1 cellular context compared by ENCODE assay signal in genomic region chr2:112482309-112483046, GRCh38.
TF ChIP-seq lines count a peak whose summit lies in the region.

No MANE protein-coding gene starts in this region.

TF ChIP-seq in HepG2, 621 proteins besides CTCF, POLR2A, EP300 and RAD21 (continued from another document):
- TF ChIP-seq THRA (CRISPR knock-in tag; IDR thresholded peaks at IDR 0.05; ENCODE audit: borderline replicate concordance) (no peak), TBX2 (CRISPR knock-in tag; IDR thresholded peaks at IDR 0.05; ENCODE audit: borderline replicate concordance) (peak; percentile 15)
